1 cellular context compared by ENCODE assay signal in the genomic region with DNA sequence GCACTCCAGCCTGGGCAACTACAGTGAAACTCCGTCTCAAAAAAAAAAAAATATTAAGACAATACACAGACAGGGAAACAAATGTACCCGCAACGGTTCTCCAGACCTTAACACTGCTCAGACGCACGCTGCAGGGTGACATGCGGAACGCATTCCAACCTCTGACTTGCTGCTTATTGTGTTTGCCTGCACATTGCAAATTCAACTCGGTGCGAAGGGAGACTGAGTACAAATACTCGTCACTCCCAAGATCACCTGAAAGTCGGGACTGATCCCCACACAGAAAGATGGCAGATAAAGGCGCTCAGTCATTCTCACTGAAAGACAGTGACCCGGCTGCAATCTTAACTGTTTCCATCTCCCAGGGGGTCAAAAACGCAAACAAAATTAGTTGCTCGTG.
TF ChIP-seq lines count a peak whose summit lies in the region.

No MANE protein-coding gene starts in this region.

TF ChIP-seq in K562, 482 proteins besides CTCF, POLR2A, EP300 and RAD21:
- TF ChIP-seq YY1 (IDR thresholded peaks at IDR 0.05; ENCODE audit: borderline replicate concordance in 1 of 3, control insufficient read depth in 1 of 3, extremely low read depth in 1 of 3, insufficient read depth in 3 of 3, insufficient read length in 1 of 3, insufficient replicate concordance in 2 of 3, low read depth in 1 of 3, low read length in 2 of 3) (peak in 1 of 3 experiments; percentile 17), OTX1 (CRISPR knock-in tag; IDR thresholded peaks at IDR 0.05) (peak; percentile 23; the same call in 1 of the 2 replicates), ATF1 (CRISPR knock-in tag; IDR thresholded peaks at IDR 0.05) (no peak), ATF1 (tag; IDR thresholded peaks at IDR 0.05) (no peak), TBP (optimal IDR thresholded peaks at IDR 0.05; ENCODE audit: low read depth, low read length) (peak; percentile 23), ZBTB8A (IDR thresholded peaks at IDR 0.05; ENCODE audit: partially characterized antibody) (no peak), TEAD1 (CRISPR knock-in tag; IDR thresholded peaks at IDR 0.05) (0 out of 4 replicates have a peak, but pooled peaks of 1 of the 2 experiments have one; percentile 62), DPF2 (IDR thresholded peaks at IDR 0.05) (0 out of 2 replicates have a peak, but pooled peaks have one; percentile 32), ILF3 (IDR thresholded peaks at IDR 0.05; ENCODE audit: borderline replicate concordance) (no peak), HDAC2 (IDR thresholded peaks at IDR 0.05) (0 out of 2 replicates have a peak, but pooled peaks have one; percentile 23), HDAC1 (IDR thresholded peaks at IDR 0.05) (peak in 1 of 2 experiments; percentile 41; a peak in 1 of 4 replicates), EP400 (IDR thresholded peaks at IDR 0.05) (no peak), E2F6 (IDR thresholded peaks at IDR 0.05; ENCODE audit: borderline replicate concordance in 1 of 2, extremely low read depth in 1 of 2, insufficient read depth in 1 of 2, insufficient read length in 1 of 2, low read depth in 1 of 2, low read length in 1 of 2, poor library complexity in 1 of 2, severe bottlenecking in 1 of 2) (peak in 1 of 2 experiments; percentile 16), C11orf30 (IDR thresholded peaks at IDR 0.05; ENCODE audit: low read depth) (0 out of 2 replicates have a peak, but pooled peaks have one; percentile 11), HINFP (tag; conservative IDR thresholded peaks at IDR 0.05; ENCODE audit: low read depth) (0 out of 2 replicates have a peak, but pooled peaks have one; percentile 6), FOXK1 (CRISPR knock-in tag; IDR thresholded peaks at IDR 0.05; ENCODE audit: borderline replicate concordance) (0 out of 2 replicates have a peak, but pooled peaks have one; percentile 45), ZBTB40 (IDR thresholded peaks at IDR 0.05) (0 out of 2 replicates have a peak, but pooled peaks have one; percentile 39), ZBTB40 (CRISPR knock-in tag; IDR thresholded peaks at IDR 0.05) (no peak), TEAD4 (IDR thresholded peaks at IDR 0.05; ENCODE audit: low read length) (peak; percentile 25; the same call in 1 of the 2 replicates), TEAD4 (CRISPR knock-in tag; IDR thresholded peaks at IDR 0.05; ENCODE audit: borderline replicate concordance) (no peak), SP1 (CRISPR knock-in tag; IDR thresholded peaks at IDR 0.05) (no peak), NFE2 (IDR thresholded peaks at IDR 0.05; ENCODE audit: low read depth) (peak; percentile 45; the same call in 1 of the 2 replicates), PHB (CRISPR knock-in tag; IDR thresholded peaks at IDR 0.05) (0 out of 2 replicates have a peak, but pooled peaks have one; percentile 41), MTA1 (IDR thresholded peaks at IDR 0.05; ENCODE audit: borderline replicate concordance) (0 out of 2 replicates have a peak, but pooled peaks have one; percentile 17), FOXA3 (CRISPR knock-in tag; conservative IDR thresholded peaks at IDR 0.05 in 1 of 2, IDR thresholded peaks at IDR 0.05 in 1 of 2) (0 out of 4 replicates have a peak, but pooled peaks of 1 of the 2 experiments have one; percentile 5), EZH2 (IDR thresholded peaks at IDR 0.05; ENCODE audit: borderline replicate concordance, low read depth, low read length) (no peak), SRF (CRISPR knock-in tag; IDR thresholded peaks at IDR 0.05) (no peak)
TF ChIP-seq in K562: peak in this region for 17.
